14 cellular contexts compared by ENCODE assay signal in genomic region chr19:38228005-38228377, GRCh38. TPM values are rescaled to one million over a fixed set of nuclear protein-coding genes. Genes with fewer than 3 reads are reported as not detected.
A peak's percentile ranks its signal among the peaks of the same experiment; 100 is the strongest.
DNase-seq lines count a peak whose midpoint lies in the region; ATAC-seq lines count a peak whose summit lies in the region.
"Had no signal": no experiment of that assay in that cellular context is flagged by ENCODE, and none has a peak within 500 bp of the region (broad histone marks: within the 10 kb centered on the region; RNA-seq: fewer than 3 reads in every experiment).

No MANE protein-coding gene starts in this region.

- peaks cover 27% of the 10 kb centered on the region for H3K27me3 ChIP-seq in NT2/D1 (ENCODE audit: insufficient read depth, insufficient read length)

- intact Hi-C loops in Right ventricle myocardium inferior (cut with DNase I) (no loop called here), cardiac septum (cut with DNase I) (loop anchor here (2.0 to 5.0 kb wide), 2 partner anchors 86 to 329 kb away; no protein-coding TSS in a partner anchor)

- H3K4me1 ChIP-seq in NT2/D1 (ENCODE audit: insufficient read depth, insufficient read length): peaks cover 10% of the 10 kb centered on the region
- H3K4me1 ChIP-seq in urinary bladder (ENCODE audit: insufficient read depth): peaks cover 3% of the 10 kb centered on the region

- peak overlapping the region; percentile 64 for H3K9ac ChIP-seq in NT2/D1 (ENCODE audit: insufficient read length, low read depth)

- no peak overlapping the region for H3K27ac ChIP-seq in urinary bladder (ENCODE audit: low read depth)
- H3K27ac ChIP-seq: tibial nerve had no signal

- no peak for ATAC-seq in Right ventricle myocardium inferior
- ATAC-seq in GM19397 (IDR thresholded peaks at IDR 0.05; ENCODE audit: unreplicated experiment): no peak
- ATAC-seq in GM18861 (IDR thresholded peaks at IDR 0.05; ENCODE audit: unreplicated experiment): no peak
- ATAC-seq: GM12878 had no signal

- DNase-seq in Right ventricle myocardium inferior (ENCODE audit: missing footprints): peak; percentile 35
- DNase-seq in cardiac septum (ENCODE audit: low spot score): no peak
- no peak for DNase-seq in NT2/D1 (ENCODE audit: low read depth, low spot score)
- no peak for DNase-seq in HCEC 1CT
- DNase-seq: activated CD4-positive, alpha-beta T cell treated with anti-CD3 and anti-CD28 coated beads, Interleukin-2, amount 10 ng/mL, durations not matched to agents 7 days and 5 days; aorta; MV-4-11 had no signal

- H3K36me3 ChIP-seq in NT2/D1 (ENCODE audit: insufficient read depth, insufficient read length, low read length): no peaks in the 10 kb centered on the region
- no peaks in the 10 kb centered on the region for H3K36me3 ChIP-seq in urinary bladder (ENCODE audit: insufficient read depth)
- H3K36me3 ChIP-seq: tibial nerve had no signal

- H3K4me3 ChIP-seq in NT2/D1 (ENCODE audit: insufficient read length, low read depth) (peak overlapping the region; percentile 15), iPS-11a (ENCODE audit: low read depth, low read length) (peak overlapping the region; percentile 20), urinary bladder (ENCODE audit: low read depth, low read length) (peak overlapping the region; percentile 6)
- H3K4me3 ChIP-seq: tibial nerve had no signal

- WGBS in urinary bladder: 19% methylated on average over 16 of the region's 16 CpGs

- no peaks in the 10 kb centered on the region for H3K9me3 ChIP-seq in NT2/D1 (ENCODE audit: insufficient read depth, low read length)
- H3K9me3 ChIP-seq: tibial nerve had no signal

RNA-seq across cellular contexts. Expression of gene DPF1, which starts 4.0 kb away (rescaled TPM):
- total RNA-seq in Right ventricle myocardium inferior (0.11 TPM), cardiac septum (0.51 TPM), urinary bladder (1.1 TPM)
- 0.24 TPM for polyA plus RNA-seq in urinary bladder
- total RNA-seq: tibial nerve had no signal

RNA-seq across cellular contexts. Expression of gene PPP1R14A, which starts 28.2 kb away (rescaled TPM):
- total RNA-seq in Right ventricle myocardium inferior: 35.9 TPM
- total RNA-seq in cardiac septum: 23.9 TPM
- total RNA-seq in urinary bladder: 5.9 TPM
- polyA plus RNA-seq in urinary bladder: 468 TPM
- total RNA-seq: activated CD4-positive, alpha-beta T cell treated with anti-CD3 and anti-CD28 coated beads, Interleukin-2, amount 10 ng/mL, durations not matched to agents 7 days and 5 days; Daoy; GM12878 had no signal
- polyA plus RNA-seq: GM12878 had no signal

RNA-seq across cellular contexts. Expression of gene SPINT2, which starts 36.4 kb away (rescaled TPM):
- 9.1 TPM for total RNA-seq in Right ventricle myocardium inferior
- total RNA-seq in cardiac septum: 17.3 TPM
- total RNA-seq in urinary bladder: 52.0 TPM
- polyA plus RNA-seq in urinary bladder: 125 TPM
